ENCODE assay signal across 8 cellular contexts in genomic region chr16:67659675-67660563, GRCh38. TPM values are rescaled to one million over a fixed set of nuclear protein-coding genes. Genes with fewer than 3 reads are reported as not detected.
DNase-seq lines count a peak whose midpoint lies in the region; ATAC-seq and TF ChIP-seq lines count a peak whose summit lies in the region.

TSS of gene ACD (minus strand) at chr16:67660260. CDS start at chr16:67660220, 40 bp downstream.

- H3K27me3 Mint-ChIP-seq in progenitor cell of endocrine pancreas: peaks cover 9% of the 10 kb centered on the region

- H3K9me3 ChIP-seq in heart left ventricle (no peaks in the 10 kb centered on the region), upper lobe of right lung (no peaks in the 10 kb centered on the region)

- TF ChIP-seq CTCF in GM12875 (IDR thresholded peaks at IDR 0.05; ENCODE audit: borderline replicate concordance, insufficient read depth, low read depth, low read length): no peak
- TF ChIP-seq CTCF in heart left ventricle (IDR thresholded peaks at IDR 0.05): no peak
- no peak for TF ChIP-seq CTCF in progenitor cell of endocrine pancreas (IDR thresholded peaks at IDR 0.05; ENCODE audit: unreplicated experiment)
- TF ChIP-seq CTCF in upper lobe of right lung (IDR thresholded peaks at IDR 0.05): no peak

- H3K4me1 Mint-ChIP-seq in progenitor cell of endocrine pancreas (ENCODE audit: low read depth): peaks cover 11% of the 10 kb centered on the region

- 0 to 2% (median 1%) methylated on average over 18 to 83 of the region's 83 CpGs for WGBS in heart left ventricle, 4 donors

- peak; percentile 88 for DNase-seq in NCI-H1092 treated with DMSO at 0.1 percent for 48 hours (lab: John Stamatoyannopoulos, UW)
- DNase-seq in amniotic epithelial cell (ENCODE audit: low read depth): peak; percentile 77
- DNase-seq in heart left ventricle: peak; percentile 91 to 95 (median 92)
- DNase-seq in progenitor cell of endocrine pancreas (ENCODE audit: low spot score, unreplicated experiment): peak; percentile 86
- peak; percentile 95 for DNase-seq in upper lobe of right lung

- peak within 1 kb of the TSS; percentile 96 for H3K27ac Mint-ChIP-seq in progenitor cell of endocrine pancreas

- H3K9me3 Mint-ChIP-seq in progenitor cell of endocrine pancreas (ENCODE audit: low read depth): no peaks in the 10 kb centered on the region

- TF ChIP-seq POLR2A in heart left ventricle (IDR thresholded peaks at IDR 0.05): peak in 1 of 2 donors; percentile 86

- peaks cover 0 to 22% (median 18%) of the 10 kb centered on the region in 12 donors for H3K4me1 ChIP-seq in heart left ventricle
- peaks cover 15% of the 10 kb centered on the region for H3K4me1 ChIP-seq in upper lobe of right lung

- ATAC-seq in HG02610 (IDR thresholded peaks at IDR 0.05; ENCODE audit: unreplicated experiment) (peak; percentile 50), heart left ventricle (peak; percentile 90 to 95 (median 92)), upper lobe of right lung (peak; percentile 91)

- H3K27ac ChIP-seq in heart left ventricle (peak within 1 kb of the TSS; percentile 80 to 97 (median 93)), upper lobe of right lung (peak within 1 kb of the TSS; percentile 95)

- peaks cover 4% of the 10 kb centered on the region for H3K36me3 Mint-ChIP-seq in progenitor cell of endocrine pancreas (ENCODE audit: insufficient read depth)

- intact Hi-C loops in T-helper 1 cell treated with Interleukin-12 subunit alpha and Interleukin-12 subunit beta and Interleukin-4 antibody, amounts not matched to agents 30 ng/mL and 1 ng/mL, for 36 hours (cut with micrococcal nuclease): loop anchor here (1.0 to 5.0 kb wide), 13 partner anchors 8 to 577 kb away; partner anchors contain the start of genes ATP6V0D1, CARMIL2, CTCF and ESRP2
- intact Hi-C loops in heart left ventricle (cut with DNase I): loop anchor here in 3 of 10 donors (1.0 to 10.0 kb wide), 3 partner anchors 97 to 175 kb away; partner anchors contain the start of gene CTCF (in 2 of the 3)
- intact Hi-C loops in upper lobe of right lung (cut with DNase I): loop anchor here (10.0 kb wide), 2 partner anchors 95 to 135 kb away; partner anchors contain the start of genes CTCF and RIPOR1

- H3K27me3 ChIP-seq in heart left ventricle (peaks cover 0 to 10% (median 2%) of the 10 kb centered on the region in 9 donors), upper lobe of right lung (peaks cover under 1% of the 10 kb centered on the region)

- H3K4me3 Mint-ChIP-seq in progenitor cell of endocrine pancreas (ENCODE audit: low read depth): peak within 1 kb of the TSS; percentile 88

- H3K36me3 ChIP-seq in heart left ventricle (peaks cover 0 to 23% (median 0%) of the 10 kb centered on the region in 9 donors), upper lobe of right lung (peaks cover 4% of the 10 kb centered on the region)

- H3K4me3 ChIP-seq in GM12875 (ENCODE audit: low read depth, low read length): peak within 1 kb of the TSS; percentile 72
- H3K4me3 ChIP-seq in heart left ventricle: peak within 1 kb of the TSS; percentile 73 to 97 (median 82)
- peak within 1 kb of the TSS; percentile 81 for H3K4me3 ChIP-seq in upper lobe of right lung

RNA-seq across cellular contexts. Expression of gene ACD, which starts in this region (rescaled TPM):
- 39.9 and 42.8 TPM in 2 replicates for total RNA-seq in T-helper 1 cell treated with Interleukin-12 subunit alpha and Interleukin-12 subunit beta and Interleukin-4 antibody, amounts not matched to agents 30 ng/mL and 1 ng/mL, for 36 hours
- total RNA-seq in heart left ventricle: 10 to 100 TPM in 4 of 9 donors, 1 to 10 TPM in 5; 6.2 to 19.9 (median 9.5) TPM
- 10 to 100 TPM in 1 of 2 donors, 1 to 10 TPM in 1; 7.8 to 15.6 TPM for polyA plus RNA-seq in heart left ventricle
- total RNA-seq in progenitor cell of endocrine pancreas: 32.7 and 34.7 TPM in 2 replicates
- 14.3 TPM for total RNA-seq in upper lobe of right lung

Comparison
In these comparisons a context has a peak if more than half of its experiments do, and no peak if none do; other contexts are left out.
1. Peak in every context shown above with its lines: DNase-seq, ATAC-seq, H3K4me3 ChIP-seq and H3K27ac ChIP-seq.